ENCODE assay signal across 8 cellular contexts in genomic region chr3:49132437-49133225, GRCh38. TPM values are rescaled to one million over a fixed set of nuclear protein-coding genes. Genes with fewer than 3 reads are reported as not detected.
DNase-seq lines count a peak whose midpoint lies in the region; ATAC-seq and TF ChIP-seq lines count a peak whose summit lies in the region.

LAMB2 (minus strand) TSS chr3:49133050; CDS start chr3:49132867, 183 bp downstream.

- ATAC-seq in activated B cell treated with CpG ODN at 0.5 μM for 24 hours (ENCODE audit: low read depth) (peak; percentile 14), GM18519 (IDR thresholded peaks at IDR 0.05; ENCODE audit: low FRiP score, unreplicated experiment) (no peak)

- peak within 1 kb of the TSS; percentile 70 for H3K4me2 ChIP-seq in neural cell (ENCODE audit: low read length)

- H4K20me1 ChIP-seq in neural cell (ENCODE audit: insufficient read depth), result no peaks in the 10 kb centered on the region

- DNase-seq in A172 (ENCODE audit: low spot score), result peak; percentile 65
- peak; percentile 76 for DNase-seq in HK-2 (ENCODE audit: unreplicated experiment)
- DNase-seq in activated B cell treated with CpG ODN at 0.5 μM for 24 hours, result no peak
- peak; percentile 68 for DNase-seq in glomerular visceral epithelial cell (ENCODE audit: extremely low spot score)
- no peak for DNase-seq in GM10248 (ENCODE audit: extremely low spot score)
- DNase-seq in central memory CD4-positive, alpha-beta T cell, result no peak

- no peaks in the 10 kb centered on the region for H3K9me2 ChIP-seq in neural cell (ENCODE audit: insufficient read depth, low read length)

- peaks cover 2% of the 10 kb centered on the region for H3K4me1 Mint-ChIP-seq in activated B cell treated with CpG ODN at 0.5 μM for 24 hours

- no peaks in the 10 kb centered on the region for H3F3A ChIP-seq in neural cell (ENCODE audit: insufficient read depth, low read length, poor library complexity, severe bottlenecking)

- H3K27ac ChIP-seq in neural cell (ENCODE audit: low read length), result peak within 1 kb of the TSS; percentile 18

- H3K4me3 Mint-ChIP-seq in activated B cell treated with CpG ODN at 0.5 μM for 24 hours, result peak within 1 kb of the TSS; percentile 44

- H3K9ac ChIP-seq in neural cell (ENCODE audit: low read length), result peak within 1 kb of the TSS; percentile 65

- no peaks in the 10 kb centered on the region for H3K9me3 ChIP-seq in neural cell (ENCODE audit: low read length)

- H3K4me3 ChIP-seq in neural cell (ENCODE audit: low read length), result peak within 1 kb of the TSS; percentile 68

- H3K36me3 ChIP-seq in neural cell (ENCODE audit: insufficient read depth, low read length), result no peaks in the 10 kb centered on the region

- CTCF ChIA-PET in activated B cell treated with CpG ODN at 0.5 μM for 24 hours (lab: Charles Lee) (no interaction called here), GM10248 (lab: Yijun Ruan, JAX) (interaction anchor here (2.5 kb wide), 1 partner anchor 38 kb away, joined by 8 read pairs; the partner anchor contains the start of gene KLHDC8B)

- no peaks in the 10 kb centered on the region for H3K27me3 ChIP-seq in neural cell (ENCODE audit: insufficient read depth, low read depth, low read length)

- H3K9me3 Mint-ChIP-seq in activated B cell treated with CpG ODN at 0.5 μM for 24 hours, result no peaks in the 10 kb centered on the region

- no peak within 1 kb of the TSS for H3K27ac Mint-ChIP-seq in activated B cell treated with CpG ODN at 0.5 μM for 24 hours

- H3K36me3 Mint-ChIP-seq in activated B cell treated with CpG ODN at 0.5 μM for 24 hours (ENCODE audit: low read depth), result no peaks in the 10 kb centered on the region

- POLR2A ChIA-PET in activated B cell treated with CpG ODN at 0.5 μM for 24 hours (lab: Charles Lee) (no interaction called here), GM10248 (lab: Yijun Ruan, JAX) (no interaction called here)

- intact Hi-C loops in activated B cell treated with CpG ODN at 0.5 μM for 24 hours (cut with micrococcal nuclease), result no loop called here

- H3K27me3 Mint-ChIP-seq in activated B cell treated with CpG ODN at 0.5 μM for 24 hours, result peaks cover 17% of the 10 kb centered on the region

- no peak for TF ChIP-seq RAD21 in neural cell (conservative IDR thresholded peaks at IDR 0.05)

- TF ChIP-seq CTCF in activated B cell treated with CpG ODN at 0.5 μM for 24 hours (IDR thresholded peaks at IDR 0.05) (no peak), neural cell (IDR thresholded peaks at IDR 0.05; ENCODE audit: poor library complexity, severe bottlenecking) (no peak), GM10248 (IDR thresholded peaks at IDR 0.05; ENCODE audit: control extremely low read depth, extremely low read depth, low read depth, missing control alignments) (no peak)

- no peak for TF ChIP-seq EP300 in neural cell (conservative IDR thresholded peaks at IDR 0.05; ENCODE audit: poor library complexity, severe bottlenecking)

- H3K79me2 ChIP-seq in neural cell (replicated peaks; ENCODE audit: insufficient read depth, low read length), result no peaks in the 10 kb centered on the region

- H2AFZ ChIP-seq in neural cell (ENCODE audit: low read depth, low read length), result peak within 1 kb of the TSS; percentile 57

TF ChIP-seq in neural cell, 6 proteins besides CTCF, POLR2A, EP300 and RAD21:
- no peak for TF ChIP-seq REST (IDR thresholded peaks at IDR 0.05; ENCODE audit: borderline replicate concordance)
- no peak for TF ChIP-seq SMC3 (conservative IDR thresholded peaks at IDR 0.05; ENCODE audit: poor library complexity)
- TF ChIP-seq POLR2AphosphoS5 (IDR thresholded peaks at IDR 0.05), result no peak
- TF ChIP-seq MXI1 (conservative IDR thresholded peaks at IDR 0.05; ENCODE audit: poor library complexity, severe bottlenecking), result no peak

RNA-seq across cellular contexts. Expression of gene LAMB2, which starts in this region (rescaled TPM):
- 189 and 192 TPM in 2 replicates for total RNA-seq in A172 (2014; rRNA removed; shearing (Covaris generic))
- not detected in 2 replicates for total RNA-seq in activated B cell treated with CpG ODN at 0.5 μM for 24 hours
- polyA plus RNA-seq in neural cell, result 2.0 and 15.9 TPM in 2 replicates
- polyA minus RNA-seq in neural cell, result 1.5 and 4.1 TPM in 2 replicates

Comparison
In these comparisons a context has a peak if more than half of its experiments do, and no peak if none do; other contexts are left out.
1. RNA of gene LAMB2 (total RNA-seq): 189 to 192 TPM in A172; not detected in activated B cell treated with CpG ODN at 0.5 μM for 24 hours; every median in the first group is over 100 times any median in the second.
2. Peak in ATAC-seq in activated B cell treated with CpG ODN at 0.5 μM for 24 hours; RNA of the gene not detected or under 1 TPM.
3. DNase-seq: peak in A172 (single experiment), HK-2 (single experiment) and glomerular visceral epithelial cell (single experiment); none in activated B cell treated with CpG ODN at 0.5 μM for 24 hours (single experiment), GM10248 (single experiment) and central memory CD4-positive, alpha-beta T cell (single experiment).